ENCODE assay signal across 8 cellular contexts in the genomic region with DNA sequence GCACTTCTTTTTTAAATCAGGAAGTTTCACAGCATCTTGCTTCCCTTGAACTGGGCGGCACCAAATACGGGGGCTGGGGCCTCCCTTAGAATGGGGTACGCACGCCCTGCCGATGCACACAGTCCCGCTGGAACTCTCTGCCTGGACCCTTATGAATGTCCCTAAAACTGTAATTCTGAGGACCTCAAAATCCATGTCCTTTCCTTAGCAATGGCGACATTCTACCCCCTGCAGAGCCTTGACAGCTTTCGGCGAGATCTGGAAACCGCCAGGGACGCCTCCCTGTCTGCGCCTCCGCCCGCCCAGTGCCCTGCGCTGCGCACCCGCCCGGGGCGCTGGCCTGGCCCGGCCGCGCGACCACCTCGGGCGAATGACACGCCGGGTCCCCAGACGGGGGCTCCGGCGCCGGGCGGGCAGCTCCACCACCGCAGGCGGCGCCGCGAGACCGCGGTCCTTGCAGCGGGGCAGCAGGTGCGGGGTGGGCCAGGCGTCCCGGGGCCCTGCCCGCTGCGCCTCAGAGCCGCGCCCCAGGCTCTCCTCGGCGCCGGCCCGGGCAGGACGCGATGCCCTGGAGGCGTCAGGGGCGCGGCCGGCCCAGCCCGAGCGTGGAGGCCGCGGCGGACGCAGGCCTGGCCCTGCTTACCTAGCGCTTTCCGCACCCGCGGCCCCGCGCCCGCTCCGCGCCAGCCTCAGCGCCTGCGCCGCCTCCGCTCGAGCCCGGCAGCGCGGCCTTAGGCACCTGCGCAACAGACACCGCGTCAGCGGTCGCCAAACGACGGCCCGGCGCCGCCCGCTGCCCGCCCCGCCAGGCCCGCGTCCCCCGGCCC. TPM values are rescaled to one million over a fixed set of nuclear protein-coding genes. Genes with fewer than 3 reads are reported as not detected.
DNase-seq lines count a peak whose midpoint lies in the region; TF ChIP-seq lines count a peak whose summit lies in the region.

No MANE protein-coding gene starts in this region.

- H3K4me2 ChIP-seq in H9 (ENCODE audit: insufficient read depth, insufficient read length, low read length): peak overlapping the region; percentile 65

- no peak overlapping the region for H3K9ac ChIP-seq in H9 (ENCODE audit: extremely low read depth, insufficient read length, low read length)

- no peak overlapping the region for H2AFZ ChIP-seq in H9 (ENCODE audit: low read length)

- no peak overlapping the region for H2AK5ac ChIP-seq in H9 (ENCODE audit: insufficient read length, low read length)

- peaks cover 0 to 4% (median 0%) of the 10 kb centered on the region in 3 experiments; a peak in 4 of 7 replicates for H3K36me3 Mint-ChIP-seq in H9 (ENCODE audit: insufficient read depth in 1 of 3, low read depth in 3 of 3)
- peaks cover 8% of the 10 kb centered on the region for H3K36me3 Mint-ChIP-seq in activated CD4-positive, alpha-beta T cell treated with anti-CD3 and anti-CD28 coated beads, Interleukin-2, amount 10 ng/mL, durations not matched to agents 24 days and 14 days (ENCODE audit: low read depth)

- no peak overlapping the region for H4K91ac ChIP-seq in H9 (ENCODE audit: insufficient read length, low read depth, low read length)

- H3K27me3 ChIP-seq in H9 (ENCODE audit: insufficient read depth, low read length): no peaks in the 10 kb centered on the region

- no peaks in the 10 kb centered on the region for H3K9me3 ChIP-seq in H9 (ENCODE audit: control insufficient read depth, low read depth, low read length)

- H3K23ac ChIP-seq in H9 (ENCODE audit: insufficient read length, low read depth, low read length): no peak overlapping the region

- H4K20me1 ChIP-seq in H9 (ENCODE audit: control insufficient read depth, insufficient read depth, insufficient read length): no peaks in the 10 kb centered on the region

- no peak overlapping the region for H3K56ac ChIP-seq in H9 (ENCODE audit: insufficient read length, low read depth, low read length)

- no peak overlapping the region for H3K4ac ChIP-seq in H9 (ENCODE audit: low read depth, low read length)

- peak overlapping the region; percentile 61 to 80 for H3K4me3 Mint-ChIP-seq in H9
- peak overlapping the region; percentile 85 for H3K4me3 Mint-ChIP-seq in activated CD4-positive, alpha-beta T cell treated with anti-CD3 and anti-CD28 coated beads, Interleukin-2, amount 10 ng/mL, durations not matched to agents 24 days and 14 days

- H3K18ac ChIP-seq in H9 (ENCODE audit: insufficient read length, low read depth, low read length): no peak overlapping the region

- intact Hi-C loops in activated CD4-positive, alpha-beta T cell treated with anti-CD3 and anti-CD28 coated beads, Interleukin-2, amount 10 ng/mL, durations not matched to agents 24 days and 14 days (cut with micrococcal nuclease): loop anchor here (2.0 kb wide), 2 partner anchors 43 to 55 kb away; partner anchors contain the start of genes NME3, NUBP2 and SPSB3

- no peak overlapping the region for H3K27ac ChIP-seq in H9 (ENCODE audit: insufficient read length, low read depth, low read length)

- DNase-seq in DMS53 (lab: John Stamatoyannopoulos, UW) (peak; percentile 86), DMS53 treated with DMSO at 0.1 percent for 48 hours (lab: John Stamatoyannopoulos, UW; ENCODE audit: unreplicated experiment) (no peak), H9 (no peak), LoVo (ENCODE audit: low spot score) (peak; percentile 72), midbrain (lab: John Stamatoyannopoulos, UW) (peak; percentile 9)
- peak; percentile 91 for DNase-seq in activated CD4-positive, alpha-beta T cell treated with anti-CD3 and anti-CD28 coated beads, Interleukin-2, amount 10 ng/mL, durations not matched to agents 24 days and 14 days
- peak; percentile 65 for DNase-seq in effector CD4-positive, alpha-beta T cell
- peak; percentile 53 to 57 for DNase-seq in stimulated activated CD8-positive, alpha-beta memory T cell treated with anti-CD3 and anti-CD28 coated beads, Interleukin-2, amount 100 ng/mL, for 48 hours (ENCODE audit: low read depth in 2 of 2)

- no peak overlapping the region for H4K5ac ChIP-seq in H9 (ENCODE audit: insufficient read length, low read depth, low read length)

- no peak overlapping the region for H2BK120ac ChIP-seq in H9 (ENCODE audit: low read depth, low read length, poor library complexity, severe bottlenecking)

- peaks cover 10% of the 10 kb centered on the region for H3K23me2 ChIP-seq in H9 (ENCODE audit: insufficient read length, low read depth, low read length, poor library complexity, severe bottlenecking)

- H3K9me3 Mint-ChIP-seq in H9: no peaks in the 10 kb centered on the region; a peak in 1 of 5 replicates
- H3K9me3 Mint-ChIP-seq in activated CD4-positive, alpha-beta T cell treated with anti-CD3 and anti-CD28 coated beads, Interleukin-2, amount 10 ng/mL, durations not matched to agents 24 days and 14 days: no peaks in the 10 kb centered on the region

- no peak overlapping the region for H2BK20ac ChIP-seq in H9 (ENCODE audit: low read depth, low read length, poor library complexity, severe bottlenecking)

- peaks cover 10% of the 10 kb centered on the region for H3K79me1 ChIP-seq in H9 (ENCODE audit: insufficient read depth, low read depth, low read length, poor library complexity, severe bottlenecking)

- no peak; the same call in 2 of the 3 replicates for TF ChIP-seq CTCF in H9 (conservative IDR thresholded peaks at IDR 0.05)

- peaks cover 4% of the 10 kb centered on the region; the same call in 1 of the 2 replicates for H3K79me2 ChIP-seq in H9 (ENCODE audit: insufficient read depth, low read length)

- H3K14ac ChIP-seq in H9 (ENCODE audit: insufficient read depth, low read length): no peak overlapping the region

- H3K27ac Mint-ChIP-seq in H9: no peak overlapping the region
- peak overlapping the region; percentile 83 for H3K27ac Mint-ChIP-seq in activated CD4-positive, alpha-beta T cell treated with anti-CD3 and anti-CD28 coated beads, Interleukin-2, amount 10 ng/mL, durations not matched to agents 24 days and 14 days

- H2BK12ac ChIP-seq in H9 (ENCODE audit: insufficient read length, low read depth, low read length): no peak overlapping the region

- peaks cover 11 to 18% of the 10 kb centered on the region in 2 experiments for H3K4me1 Mint-ChIP-seq in H9
- H3K4me1 Mint-ChIP-seq in activated CD4-positive, alpha-beta T cell treated with anti-CD3 and anti-CD28 coated beads, Interleukin-2, amount 10 ng/mL, durations not matched to agents 24 days and 14 days: peaks cover 25% of the 10 kb centered on the region

- no peak overlapping the region for H2BK15ac ChIP-seq in H9 (ENCODE audit: low read depth, low read length)

- H3K27me3 Mint-ChIP-seq in H9 (ENCODE audit: low read depth): peaks cover 4% of the 10 kb centered on the region; the same call in 1 of the 2 replicates
- H3K27me3 Mint-ChIP-seq in activated CD4-positive, alpha-beta T cell treated with anti-CD3 and anti-CD28 coated beads, Interleukin-2, amount 10 ng/mL, durations not matched to agents 24 days and 14 days: no peaks in the 10 kb centered on the region

- no CpG with 5 or more reads among the region's 96 CpGs for WGBS in H9 (ENCODE audit: extremely low coverage, insufficient read length, low lambda C conversion rate)

- H3T11ph ChIP-seq in H9 (ENCODE audit: low read length): no peak overlapping the region

- H3K4me1 ChIP-seq in H9 (ENCODE audit: insufficient read depth, low read length): peaks cover 2% of the 10 kb centered on the region; the same call in 1 of the 2 replicates

- H2BK5ac ChIP-seq in H9 (ENCODE audit: insufficient read length, low read length): no peak overlapping the region

- H4K8ac ChIP-seq in H9 (replicated peaks; ENCODE audit: insufficient read length, low read depth, low read length): no peak overlapping the region

RNA-seq across cellular contexts. Expression of gene HAGH, which starts 0.5 kb away (rescaled TPM):
- total RNA-seq in H9 (2021): 30.0 and 31.0 TPM in 2 replicates
- total RNA-seq in activated CD4-positive, alpha-beta T cell treated with anti-CD3 and anti-CD28 coated beads, Interleukin-2, amount 10 ng/mL, durations not matched to agents 24 days and 14 days: 50.3 and 57.7 TPM in 2 replicates

RNA-seq across cellular contexts. Expression of gene FAHD1, which starts 0.9 kb away (rescaled TPM):
- total RNA-seq in H9 (2021): 13.2 and 16.2 TPM in 2 replicates
- 20.2 and 21.7 TPM in 2 replicates for total RNA-seq in activated CD4-positive, alpha-beta T cell treated with anti-CD3 and anti-CD28 coated beads, Interleukin-2, amount 10 ng/mL, durations not matched to agents 24 days and 14 days

RNA-seq across cellular contexts. Expression of gene IGFALS, which starts 32.6 kb away (rescaled TPM):
- not detected in 2 replicates for total RNA-seq in H9 (2021)
- 0.12 TPM in 1 of 2 replicates, not detected in the other for total RNA-seq in activated CD4-positive, alpha-beta T cell treated with anti-CD3 and anti-CD28 coated beads, Interleukin-2, amount 10 ng/mL, durations not matched to agents 24 days and 14 days

RNA-seq across cellular contexts. Expression of gene NUBP2, which starts 43.3 kb away (rescaled TPM):
- total RNA-seq in H9 (2021): 67.7 and 69.4 TPM in 2 replicates
- total RNA-seq in activated CD4-positive, alpha-beta T cell treated with anti-CD3 and anti-CD28 coated beads, Interleukin-2, amount 10 ng/mL, durations not matched to agents 24 days and 14 days: 77.4 and 81.1 TPM in 2 replicates

RNA-seq across cellular contexts. Expression of gene SPSB3, which starts 43.7 kb away (rescaled TPM):
- total RNA-seq in H9 (2021): 19.9 and 20.0 TPM in 2 replicates
- 24.6 and 24.9 TPM in 2 replicates for total RNA-seq in activated CD4-positive, alpha-beta T cell treated with anti-CD3 and anti-CD28 coated beads, Interleukin-2, amount 10 ng/mL, durations not matched to agents 24 days and 14 days

Comparison
In these comparisons a context has a peak if more than half of its experiments do, and no peak if none do; other contexts are left out.
1. DNase-seq: peak in DMS53 (single experiment), LoVo (single experiment), activated CD4-positive, alpha-beta T cell treated with anti-CD3 and anti-CD28 coated beads, Interleukin-2, amount 10 ng/mL, durations not matched to agents 24 days and 14 days (single experiment), effector CD4-positive, alpha-beta T cell (single experiment), midbrain (single experiment) and stimulated activated CD8-positive, alpha-beta memory T cell treated with anti-CD3 and anti-CD28 coated beads, Interleukin-2, amount 100 ng/mL, for 48 hours (2 of 2); none in DMS53 treated with DMSO at 0.1 percent for 48 hours (single experiment) and H9 (single experiment).